2 cellular contexts compared by ENCODE assay signal in the genomic region with DNA sequence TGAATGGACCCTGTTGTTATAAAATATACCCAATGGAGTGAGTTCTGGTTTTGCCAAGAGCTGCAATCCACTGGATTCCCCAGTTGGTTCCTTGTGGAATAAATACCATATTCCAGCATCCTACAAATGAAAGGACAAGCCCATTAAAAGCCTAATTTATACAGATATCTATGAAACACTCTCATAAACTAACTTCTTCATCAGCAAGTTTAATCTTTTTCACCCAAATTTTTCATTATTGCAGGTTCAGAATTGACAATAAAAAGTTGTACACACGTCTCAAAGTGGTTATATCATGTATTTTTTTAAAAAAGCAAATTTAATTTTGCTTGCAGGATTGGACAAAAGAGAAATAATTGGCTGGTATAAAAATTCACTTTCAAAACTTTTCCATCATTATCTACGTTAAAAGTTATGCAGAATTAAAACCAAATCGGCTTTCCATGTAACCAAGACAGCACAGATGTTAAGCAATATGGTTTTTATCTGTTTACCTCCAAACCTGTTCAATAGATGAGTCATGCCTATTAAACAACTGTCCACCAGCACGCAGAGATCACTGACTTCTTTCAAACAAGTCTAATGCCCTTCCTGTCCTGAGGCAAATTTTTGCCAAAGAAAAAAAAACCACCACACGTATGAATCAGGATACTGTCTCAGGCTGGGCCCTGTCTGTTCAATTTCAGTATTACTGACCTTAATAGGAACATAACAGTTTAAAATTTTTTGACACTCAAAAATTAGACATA.
TF ChIP-seq lines count a peak whose summit lies in the region.

No MANE protein-coding gene starts in this region.

TF ChIP-seq in IMR-90, 13 proteins besides CTCF, POLR2A, EP300 and RAD21 (continued from another document):
- TF ChIP-seq MXI1 (IDR thresholded peaks at IDR 0.05; ENCODE audit: borderline replicate concordance, low read depth, low read length): no peak
- TF ChIP-seq CEBPB (IDR thresholded peaks at IDR 0.05; ENCODE audit: low read depth, low read length): peak; percentile 91
- no peak for TF ChIP-seq ELK1 (IDR thresholded peaks at IDR 0.05; ENCODE audit: borderline replicate concordance, low read depth, low read length)
- no peak for TF ChIP-seq MAFK (IDR thresholded peaks at IDR 0.05; ENCODE audit: low read depth, low read length)
- TF ChIP-seq RCOR1 (IDR thresholded peaks at IDR 0.05; ENCODE audit: insufficient replicate concordance, low read length): peak; percentile 69

TF ChIP-seq in HEK293T, 16 proteins besides CTCF, POLR2A, EP300 and RAD21 (continued from another document):
- TF ChIP-seq, protein P1, sequence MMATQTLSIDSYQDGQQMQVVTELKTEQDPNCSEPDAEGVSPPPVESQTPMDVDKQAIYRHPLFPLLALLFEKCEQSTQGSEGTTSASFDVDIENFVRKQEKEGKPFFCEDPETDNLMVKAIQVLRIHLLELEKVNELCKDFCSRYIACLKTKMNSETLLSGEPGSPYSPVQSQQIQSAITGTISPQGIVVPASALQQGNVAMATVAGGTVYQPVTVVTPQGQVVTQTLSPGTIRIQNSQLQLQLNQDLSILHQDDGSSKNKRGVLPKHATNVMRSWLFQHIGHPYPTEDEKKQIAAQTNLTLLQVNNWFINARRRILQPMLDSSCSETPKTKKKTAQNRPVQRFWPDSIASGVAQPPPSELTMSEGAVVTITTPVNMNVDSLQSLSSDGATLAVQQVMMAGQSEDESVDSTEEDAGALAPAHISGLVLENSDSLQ (IDR thresholded peaks at IDR 0.05): no peak
